ENCODE assay signal across 34 cellular contexts in genomic region chr6:72457738-72458137, GRCh38.
DNase-seq lines count a peak whose midpoint lies in the region; ATAC-seq, FAIRE-seq and TF ChIP-seq lines count a peak whose summit lies in the region.
"Had no signal": no experiment of that assay in that cellular context is flagged by ENCODE, and none has a peak within 500 bp of the region (broad histone marks: within the 10 kb centered on the region; RNA-seq: fewer than 3 reads in every experiment).

No MANE protein-coding gene starts in this region.

- H3K4me1 ChIP-seq in HepG2 (ENCODE audit: insufficient read depth, low read length) (no peaks in the 10 kb centered on the region), right lobe of liver (no peaks in the 10 kb centered on the region), IMR-90 (ENCODE audit: control insufficient read depth, insufficient read depth, low read length) (no peaks in the 10 kb centered on the region), K562 (replicated peaks in 1 of 2; ENCODE audit: control insufficient read depth in 2 of 2, insufficient read depth in 2 of 2, low read length in 2 of 2) (no peaks in the 10 kb centered on the region)
- H3K4me1 ChIP-seq in CD4-positive, alpha-beta memory T cell (ENCODE audit: insufficient read depth, low read length): no peaks in the 10 kb centered on the region
- H3K4me1 ChIP-seq: A549; BE2C; BLaER1; BLaER1 treated with 17β-estradiol and CSF1 and Interleukin-3, amounts not matched to agents 10 nM and 100 nM; Caco-2 had no signal

- TF ChIP-seq RAD21 in HepG2 (CRISPR knock-in tag; IDR thresholded peaks at IDR 0.05) (no peak), IMR-90 (IDR thresholded peaks at IDR 0.05; ENCODE audit: low read length) (no peak), K562 (CRISPR knock-in tag; conservative IDR thresholded peaks at IDR 0.05 in 1 of 2, IDR thresholded peaks at IDR 0.05 in 1 of 2) (no peak)

- POLR2A ChIA-PET in HepG2 (lab: Yijun Ruan, JAX): no interaction called here
- POLR2A ChIA-PET in IMR-90 (lab: Charles Lee; ENCODE audit: unreplicated experiment): no interaction called here
- POLR2A ChIA-PET in K562 (lab: Yijun Ruan, JAX): no interaction called here
- POLR2A ChIA-PET in CD4-positive, alpha-beta memory T cell (lab: Charles Lee; ENCODE audit: partially characterized antibody): no interaction called here

- H2BK15ac ChIP-seq in IMR-90 (ENCODE audit: low read depth, low read length): no peak overlapping the region

- DNase-seq in HepG2 (ENCODE audit: low spot score): no peak
- DNase-seq in right lobe of liver: no peak
- no peak for DNase-seq in D721Med (ENCODE audit: insufficient read length, low spot score)
- no peak for DNase-seq in IMR-90
- no peak for DNase-seq in K562 (ENCODE audit: extremely low read depth in 1 of 4, low spot score in 3 of 4)
- DNase-seq in NCI-H226: no peak
- DNase-seq in CD4-positive, alpha-beta memory T cell: no peak
- no peak for DNase-seq in middle frontal gyrus (ENCODE audit: extremely low spot score, low spot score)
- DNase-seq: 8988T; ACHN; AML-193; BE2C; C1 segment of cervical spinal cord; Caco-2; Calu3; CD4-positive, alpha-beta T cell; CD4-positive, CD25-positive, alpha-beta regulatory T cell; CD8-positive, alpha-beta memory T cell; CD8-positive, alpha-beta T cell; COR-L47; DMS 273 treated with DMSO at 0.1 percent for 48 hours; DMS153; DMS53; DMS79; DMS79 treated with DMSO at 0.1 percent for 48 hours; DND-41; EL had no signal

- H3K36me3 ChIP-seq in HepG2 (replicated peaks in 1 of 2; ENCODE audit: control insufficient read depth in 1 of 2, insufficient read depth in 2 of 2, low read length in 2 of 2): no peaks in the 10 kb centered on the region
- H3K36me3 ChIP-seq in right lobe of liver: no peaks in the 10 kb centered on the region
- no peaks in the 10 kb centered on the region for H3K36me3 ChIP-seq in IMR-90 (ENCODE audit: control insufficient read depth, insufficient read depth, low read length)
- H3K36me3 ChIP-seq in K562 (ENCODE audit: control insufficient read depth, insufficient read depth, low read length): no peaks in the 10 kb centered on the region
- no peaks in the 10 kb centered on the region for H3K36me3 ChIP-seq in CD4-positive, alpha-beta memory T cell (ENCODE audit: insufficient read depth, low read length)
- H3K36me3 ChIP-seq: BE2C; BLaER1; BLaER1 treated with 17β-estradiol and CSF1 and Interleukin-3, amounts not matched to agents 10 nM and 100 nM had no signal

- peaks cover 0 to 8% of the 10 kb centered on the region in 2 donors for H3K27me3 Mint-ChIP-seq in CD4-positive, alpha-beta memory T cell

- no peak overlapping the region for H3K27ac ChIP-seq in HepG2 (ENCODE audit: extremely low read length, insufficient read depth, low read length)
- H3K27ac ChIP-seq in right lobe of liver: no peak overlapping the region
- H3K27ac ChIP-seq in IMR-90 (ENCODE audit: insufficient read depth, low read length): no peak overlapping the region
- no peak overlapping the region for H3K27ac ChIP-seq in K562 (ENCODE audit: extremely low read depth, low read depth, low read length)
- no peak overlapping the region for H3K27ac ChIP-seq in CD4-positive, alpha-beta memory T cell (ENCODE audit: low read depth, low read length)
- H3K27ac ChIP-seq: 22Rv1; A549; BLaER1; BLaER1 treated with 17β-estradiol and CSF1 and Interleukin-3, amounts not matched to agents 10 nM and 100 nM; C4-2B had no signal

- no peak overlapping the region for H3K4me3 ChIP-seq in HepG2 (replicated peaks in 1 of 3; ENCODE audit: insufficient read depth in 1 of 3, low read depth in 2 of 3, low read length in 3 of 3)
- no peak overlapping the region for H3K4me3 ChIP-seq in right lobe of liver
- H3K4me3 ChIP-seq in IMR-90 (ENCODE audit: insufficient read depth, low read depth, low read length): no peak overlapping the region
- no peak overlapping the region for H3K4me3 ChIP-seq in K562
- no peak overlapping the region for H3K4me3 ChIP-seq in CD4-positive, alpha-beta memory T cell (ENCODE audit: low read length in 2 of 2)
- H3K4me3 ChIP-seq: A549; BLaER1; BLaER1 treated with 17β-estradiol and CSF1 and Interleukin-3, amounts not matched to agents 10 nM and 100 nM had no signal

- CTCF ChIA-PET in HepG2 (lab: Yijun Ruan, JAX; ENCODE audit: low intra/inter-chr PET ratio, low total read pairs): no interaction called here
- CTCF ChIA-PET in IMR-90 (lab: Yijun Ruan, JAX): no interaction called here
- CTCF ChIA-PET in K562 (lab: Yijun Ruan, JAX; ENCODE audit: low intra/inter-chr PET ratio): no interaction called here
- CTCF ChIA-PET in CD4-positive, alpha-beta memory T cell (lab: Charles Lee; ENCODE audit: partially characterized antibody): no interaction called here

- H2AK9ac ChIP-seq in IMR-90 (replicated peaks; ENCODE audit: low read depth, low read length, poor library complexity): no peak overlapping the region

- no peak overlapping the region for H3K27ac Mint-ChIP-seq in CD4-positive, alpha-beta memory T cell
- H3K27ac Mint-ChIP-seq: B cell; CD14-positive monocyte; CD4-positive, alpha-beta T cell; CD4-positive, CD25-positive, alpha-beta regulatory T cell; CD8-positive, alpha-beta T cell had no signal

- no peaks in the 10 kb centered on the region for H3K79me2 ChIP-seq in HepG2 (ENCODE audit: insufficient read depth, low read length)
- no peaks in the 10 kb centered on the region for H3K79me2 ChIP-seq in K562 (ENCODE audit: control insufficient read depth, insufficient read depth, low read length)

- H3K14ac ChIP-seq in IMR-90 (replicated peaks; ENCODE audit: low read depth, low read length): no peak overlapping the region

- no peaks in the 10 kb centered on the region for H3K4me1 Mint-ChIP-seq in CD4-positive, alpha-beta memory T cell
- H3K4me1 Mint-ChIP-seq: B cell; CD14-positive monocyte; CD4-positive, CD25-positive, alpha-beta regulatory T cell; CD8-positive, alpha-beta memory T cell had no signal

- TF ChIP-seq EP300 in HepG2 (IDR thresholded peaks at IDR 0.05; ENCODE audit: low read depth in 2 of 2, low read length in 2 of 2) (no peak), HepG2 (CRISPR knock-in tag; IDR thresholded peaks at IDR 0.05; ENCODE audit: borderline replicate concordance) (no peak), K562 (IDR thresholded peaks at IDR 0.05; ENCODE audit: low read length) (no peak)

- no peak for FAIRE-seq in HepG2 (lab: Jason Lieb, UNC)
- peak; percentile 73 for FAIRE-seq in D721Med (lab: Jason Lieb, UNC)
- no peak for FAIRE-seq in K562 (lab: Jason Lieb, UNC)
- FAIRE-seq: A549 had no signal

- no peak overlapping the region for H2BK120ac ChIP-seq in IMR-90 (ENCODE audit: low read depth, low read length)

- H2AK5ac ChIP-seq in IMR-90 (ENCODE audit: low read depth, low read length): no peak overlapping the region

- TF ChIP-seq POLR2A in HepG2 (IDR thresholded peaks at IDR 0.05; ENCODE audit: insufficient read depth in 1 of 2, low read depth in 2 of 2, low read length in 2 of 2): no peak
- TF ChIP-seq POLR2A in right lobe of liver (IDR thresholded peaks at IDR 0.05): no peak
- no peak for TF ChIP-seq POLR2A in IMR-90 (IDR thresholded peaks at IDR 0.05; ENCODE audit: low read depth, low read length)
- no peak for TF ChIP-seq POLR2A in K562 (conservative IDR thresholded peaks at IDR 0.05)

- intact Hi-C loops in HepG2 (cut with micrococcal nuclease; ENCODE audit: unreplicated experiment) (no loop called here), right lobe of liver (cut with DNase I) (no loop called here), IMR-90 (cut with micrococcal nuclease) (no loop called here), K562 (cut with micrococcal nuclease) (no loop called here)
- intact Hi-C loops in CD4-positive, alpha-beta memory T cell (cut with micrococcal nuclease): no loop called here

- TF ChIP-seq CTCF in HepG2 (CRISPR knock-in tag; IDR thresholded peaks at IDR 0.05) (no peak), right lobe of liver (IDR thresholded peaks at IDR 0.05) (no peak), D721Med (IDR thresholded peaks at IDR 0.05; ENCODE audit: insufficient read depth, missing control alignments) (no peak), IMR-90 (conservative IDR thresholded peaks at IDR 0.05; ENCODE audit: low read depth, low read length) (no peak), K562 (IDR thresholded peaks at IDR 0.05 in 2 of 3, conservative IDR thresholded peaks at IDR 0.05 in 1 of 3; ENCODE audit: insufficient read depth in 2 of 3, low read depth in 1 of 3, low read length in 3 of 3) (no peak)

- H2BK5ac ChIP-seq in IMR-90 (ENCODE audit: low read depth, low read length, poor library complexity, severe bottlenecking): no peak overlapping the region

- H3K9me3 ChIP-seq in HepG2 (ENCODE audit: low read length) (no peaks in the 10 kb centered on the region), right lobe of liver (no peaks in the 10 kb centered on the region), IMR-90 (ENCODE audit: control insufficient read depth, insufficient read depth, low read length) (no peaks in the 10 kb centered on the region), K562 (replicated peaks; ENCODE audit: control insufficient read depth, insufficient read depth, low read depth, low read length) (no peaks in the 10 kb centered on the region)
- H3K9me3 ChIP-seq in CD4-positive, alpha-beta memory T cell (ENCODE audit: control insufficient read depth in 1 of 2, low read length in 2 of 2): no peaks in the 10 kb centered on the region
- H3K9me3 ChIP-seq: A549; BE2C; BLaER1; BLaER1 treated with 17β-estradiol and CSF1 and Interleukin-3, amounts not matched to agents 10 nM and 100 nM; Caco-2 had no signal

- H4K20me1 ChIP-seq in HepG2 (ENCODE audit: insufficient read depth, low read length) (no peaks in the 10 kb centered on the region), IMR-90 (ENCODE audit: insufficient read depth, low read length) (no peaks in the 10 kb centered on the region), K562 (replicated peaks; ENCODE audit: control insufficient read depth, insufficient read depth, low read length) (no peaks in the 10 kb centered on the region)
- H4K20me1 ChIP-seq: BLaER1; BLaER1 treated with 17β-estradiol and CSF1 and Interleukin-3, amounts not matched to agents 10 nM and 100 nM had no signal

- dilution Hi-C loops in IMR-90 (cut with HindIII; ENCODE audit: low sequenced_read_pairs, unreplicated experiment): no loop called here

- H3K27me3 ChIP-seq in HepG2 (ENCODE audit: control insufficient read depth in 1 of 2, insufficient read depth in 2 of 2, low read length in 2 of 2): no peaks in the 10 kb centered on the region
- H3K27me3 ChIP-seq in right lobe of liver: no peaks in the 10 kb centered on the region
- no peaks in the 10 kb centered on the region for H3K27me3 ChIP-seq in IMR-90 (ENCODE audit: control insufficient read depth, insufficient read depth, low read length)
- no peaks in the 10 kb centered on the region for H3K27me3 ChIP-seq in K562 (ENCODE audit: control insufficient read depth in 2 of 2, insufficient read depth in 2 of 2, low read length in 2 of 2)
- no peaks in the 10 kb centered on the region for H3K27me3 ChIP-seq in CD4-positive, alpha-beta memory T cell (ENCODE audit: insufficient read depth, low read length)
- H3K27me3 ChIP-seq: BE2C; BLaER1; BLaER1 treated with 17β-estradiol and CSF1 and Interleukin-3, amounts not matched to agents 10 nM and 100 nM had no signal

- H3K36me3 Mint-ChIP-seq in CD4-positive, alpha-beta memory T cell: no peaks in the 10 kb centered on the region
- H3K36me3 Mint-ChIP-seq: CD14-positive monocyte; CD4-positive, CD25-positive, alpha-beta regulatory T cell; CD8-positive, alpha-beta memory T cell; CD8-positive, alpha-beta T cell had no signal

- H3K9ac ChIP-seq in HepG2 (ENCODE audit: insufficient read depth, low read depth, low read length) (no peak overlapping the region), IMR-90 (ENCODE audit: low read depth, low read length) (no peak overlapping the region), K562 (ENCODE audit: insufficient read depth in 1 of 2, low read depth in 2 of 2, low read length in 2 of 2) (no peak overlapping the region)
- H3K9ac ChIP-seq: BLaER1; BLaER1 treated with 17β-estradiol and CSF1 and Interleukin-3, amounts not matched to agents 10 nM and 100 nM had no signal

- no peak overlapping the region for H4K5ac ChIP-seq in IMR-90 (ENCODE audit: low read depth, low read length)

- H3K23ac ChIP-seq in IMR-90 (ENCODE audit: low read depth, low read length): no peak overlapping the region

- H3K9me1 ChIP-seq in IMR-90 (ENCODE audit: insufficient read depth, low read length) (no peaks in the 10 kb centered on the region), K562 (ENCODE audit: control insufficient read depth, insufficient read depth, low read length) (no peaks in the 10 kb centered on the region)

- H4K91ac ChIP-seq in IMR-90 (ENCODE audit: insufficient read depth, low read depth, low read length): no peak overlapping the region

- no peaks in the 10 kb centered on the region for H3K79me1 ChIP-seq in IMR-90 (ENCODE audit: low read depth in 1 of 2, low read length in 2 of 2)

- H3K18ac ChIP-seq in IMR-90 (ENCODE audit: low read depth, low read length): no peak overlapping the region

- no peak overlapping the region for H3K4me3 Mint-ChIP-seq in CD4-positive, alpha-beta memory T cell
- H3K4me3 Mint-ChIP-seq: B cell; CD14-positive monocyte; CD4-positive, alpha-beta T cell; CD4-positive, CD25-positive, alpha-beta regulatory T cell; CD8-positive, alpha-beta memory T cell; CD8-positive, alpha-beta T cell had no signal

- H3K4ac ChIP-seq in IMR-90 (ENCODE audit: low read depth, low read length): no peak overlapping the region

- no peak overlapping the region for H3K56ac ChIP-seq in IMR-90 (ENCODE audit: extremely low read depth, insufficient read depth, low read length)

- in situ Hi-C loops in HepG2 (cut with HindIII; ENCODE audit: extremely low pct_ligation_motif_present, low pct_unique_long_range_greater_than_20kb): no loop called here
- in situ Hi-C loops in IMR-90 (cut with MboI; ENCODE audit: low sequenced_read_pairs): no loop called here
- in situ Hi-C loops in K562 (cut with MboI): no loop called here

- peaks cover 0 to 1% (median 0%) of the 10 kb centered on the region in 8 donors for H3K9me3 Mint-ChIP-seq in CD4-positive, alpha-beta memory T cell
- H3K9me3 Mint-ChIP-seq: CD14-positive monocyte; CD4-positive, alpha-beta T cell; CD4-positive, CD25-positive, alpha-beta regulatory T cell; CD8-positive, alpha-beta memory T cell; CD8-positive, alpha-beta T cell had no signal

- no peak overlapping the region for H2AFZ ChIP-seq in HepG2 (ENCODE audit: low read length)
- H2AFZ ChIP-seq in IMR-90 (replicated peaks; ENCODE audit: low read length, poor library complexity): no peak overlapping the region
- H2AFZ ChIP-seq in K562 (ENCODE audit: low read depth, low read length): no peak overlapping the region

- no peak overlapping the region for H2BK20ac ChIP-seq in IMR-90 (ENCODE audit: low read depth, low read length)

- no peak overlapping the region for H3K4me2 ChIP-seq in HepG2 (ENCODE audit: low read depth, low read length)
- no peak overlapping the region for H3K4me2 ChIP-seq in IMR-90 (ENCODE audit: low read depth, low read length)
- H3K4me2 ChIP-seq in K562 (ENCODE audit: insufficient read depth, low read length): no peak overlapping the region
- H3K4me2 ChIP-seq: A549; BLaER1; BLaER1 treated with 17β-estradiol and CSF1 and Interleukin-3, amounts not matched to agents 10 nM and 100 nM had no signal

- ATAC-seq in HepG2 (no peak), right lobe of liver (no peak), IMR-90 (ENCODE audit: low read depth) (no peak), K562 (no peak)
- ATAC-seq: A549; CD8-positive, alpha-beta T cell had no signal

- no TSS peak for BruUV-seq in HepG2 (replicated peaks; lab: Mats Ljungman, UMichigan)
- BruUV-seq in IMR-90 (replicated peaks; lab: Mats Ljungman, UMichigan): no TSS peak
- BruUV-seq in K562 (replicated peaks; lab: Mats Ljungman, UMichigan): no TSS peak

- H4K8ac ChIP-seq in IMR-90 (ENCODE audit: low read depth in 2 of 2, low read length in 2 of 2): no peak overlapping the region

Comparison
In these comparisons a context has a peak if more than half of its experiments do, and no peak if none do; other contexts are left out.
1. Of the 241 proteins assayed by ChIP-seq in both HepG2 and K562: peak only in HepG2: MAFK; only in K562: MAFG; in both: MAFF; in neither: 238.